In the genomic region with DNA sequence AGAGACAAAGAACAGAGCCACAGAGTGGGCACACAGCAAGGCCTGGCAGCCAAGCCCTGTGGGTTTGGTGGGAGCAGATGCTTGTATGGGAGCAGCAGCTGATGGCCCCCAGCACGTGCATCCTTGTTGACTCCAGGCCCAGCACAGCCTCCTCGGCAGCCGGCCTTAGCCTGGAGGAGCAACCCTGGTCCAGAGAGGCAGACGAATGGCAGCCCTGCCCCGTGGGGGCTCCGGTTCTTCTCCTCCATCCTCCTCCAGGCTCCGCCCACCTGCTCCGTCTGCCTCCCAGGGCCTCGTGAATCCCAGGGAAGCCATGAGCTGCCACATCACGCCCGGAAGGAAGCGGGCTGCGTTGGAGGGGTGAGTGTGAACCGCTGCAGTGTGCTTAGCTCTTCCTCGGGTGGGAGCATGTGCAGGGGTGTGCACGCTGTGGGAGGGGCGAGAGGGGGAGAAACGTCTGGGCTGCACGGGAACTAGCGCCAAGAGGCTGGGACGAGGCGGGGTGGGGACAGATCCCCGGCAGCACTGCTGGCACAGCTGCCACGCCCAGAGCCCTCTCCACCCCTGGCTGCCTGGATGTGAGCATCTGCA, we compare ENCODE assay signal across 11 cellular contexts. TPM values are rescaled to one million over a fixed set of nuclear protein-coding genes. Genes with fewer than 3 reads are reported as not detected.
DNase-seq lines count a peak whose midpoint lies in the region; ATAC-seq, FAIRE-seq and TF ChIP-seq lines count a peak whose summit lies in the region.
"Had no signal": no experiment of that assay in that cellular context is flagged by ENCODE, and none has a peak within 500 bp of the region (broad histone marks: within the 10 kb centered on the region; RNA-seq: fewer than 3 reads in every experiment).

No MANE protein-coding gene starts in this region.

- DNase-seq in activated CD4-positive, alpha-beta memory T cell treated with anti-CD3 and anti-CD28 coated beads for 36 hours = peak; percentile 25
- no peak for DNase-seq in activated CD4-positive, alpha-beta memory T cell treated with anti-CD3 and anti-CD28 coated beads, Interleukin-2, amount 10 ng/mL, durations not matched to agents 7 days and 5 days
- DNase-seq in SK-N-DZ (ENCODE audit: low spot score) = peak; percentile 71
- DNase-seq in right cardiac atrium = peak in 2 of 3 donors; percentile 72 to 76
- DNase-seq in stimulated activated CD8-positive, alpha-beta memory T cell treated with anti-CD3 and anti-CD28 coated beads, Interleukin-4, amount 100 ng/mL, for 48 hours = no peak
- no peak for DNase-seq in cortex of kidney (lab: John Stamatoyannopoulos, UW)
- no peak for DNase-seq in H54 (ENCODE audit: insufficient read length, low spot score)

- no peak for ATAC-seq in right cardiac atrium
- ATAC-seq: SK-N-SH treated with all-trans-retinoic acid at 6 μM for 48 hours had no signal

- H3K4me1 Mint-ChIP-seq in activated CD4-positive, alpha-beta memory T cell treated with anti-CD3 and anti-CD28 coated beads for 36 hours (ENCODE audit: low read depth) = peaks cover 51% of the 10 kb centered on the region
- peaks cover 63% of the 10 kb centered on the region for H3K4me1 Mint-ChIP-seq in activated CD4-positive, alpha-beta memory T cell treated with anti-CD3 and anti-CD28 coated beads, Interleukin-2, amount 10 ng/mL, durations not matched to agents 7 days and 5 days

- no peak overlapping the region for H3K27ac Mint-ChIP-seq in activated CD4-positive, alpha-beta memory T cell treated with anti-CD3 and anti-CD28 coated beads for 36 hours
- no peak overlapping the region for H3K27ac Mint-ChIP-seq in activated CD4-positive, alpha-beta memory T cell treated with anti-CD3 and anti-CD28 coated beads, Interleukin-2, amount 10 ng/mL, durations not matched to agents 7 days and 5 days
- H3K27ac Mint-ChIP-seq: B cell had no signal

- H3K4me1 ChIP-seq in right cardiac atrium (ENCODE audit: control insufficient read depth, insufficient read depth, low read length) (peaks cover 8% of the 10 kb centered on the region), stomach smooth muscle (ENCODE audit: control insufficient read depth, insufficient read depth, low read length) (peaks cover 50% of the 10 kb centered on the region)

- CTCF ChIA-PET in activated CD4-positive, alpha-beta memory T cell treated with anti-CD3 and anti-CD28 coated beads for 36 hours (lab: Charles Lee) = interaction anchor here (1.2 to 1.5 kb wide), 3 partner anchors 18 to 104 kb away, joined by 3 to 7 read pairs (median 3); no protein-coding TSS in a partner anchor
- CTCF ChIA-PET in activated CD4-positive, alpha-beta memory T cell treated with anti-CD3 and anti-CD28 coated beads, Interleukin-2, amount 10 ng/mL, durations not matched to agents 7 days and 5 days (lab: Charles Lee) = no interaction called here

- H3K9me3 ChIP-seq in right cardiac atrium (ENCODE audit: control insufficient read depth, low read length) (no peaks in the 10 kb centered on the region), stomach smooth muscle (ENCODE audit: control insufficient read depth in 2 of 2, low read length in 2 of 2) (no peaks in the 10 kb centered on the region)

- no peak for FAIRE-seq in H54 (lab: Jason Lieb, UNC)

- H3K4me3 ChIP-seq in right cardiac atrium (ENCODE audit: low read length) (no peak overlapping the region), stomach smooth muscle (ENCODE audit: low read length in 2 of 2) (peak overlapping the region; percentile 28 to 69)

- no peak for TF ChIP-seq POLR2A in H54 (IDR thresholded peaks at IDR 0.05; ENCODE audit: low read depth, low read length)

- POLR2A ChIA-PET in activated CD4-positive, alpha-beta memory T cell treated with anti-CD3 and anti-CD28 coated beads for 36 hours (lab: Charles Lee) = no interaction called here
- POLR2A ChIA-PET in activated CD4-positive, alpha-beta memory T cell treated with anti-CD3 and anti-CD28 coated beads, Interleukin-2, amount 10 ng/mL, durations not matched to agents 7 days and 5 days (lab: Charles Lee) = no interaction called here

- H3K27ac ChIP-seq in right cardiac atrium (ENCODE audit: low read length) (no peak overlapping the region), stomach smooth muscle (ENCODE audit: low read length) (peak overlapping the region; percentile 94)

- H3K27me3 Mint-ChIP-seq in activated CD4-positive, alpha-beta memory T cell treated with anti-CD3 and anti-CD28 coated beads for 36 hours = no peaks in the 10 kb centered on the region
- H3K27me3 Mint-ChIP-seq in activated CD4-positive, alpha-beta memory T cell treated with anti-CD3 and anti-CD28 coated beads, Interleukin-2, amount 10 ng/mL, durations not matched to agents 7 days and 5 days = peaks cover 17% of the 10 kb centered on the region

- H3K36me3 Mint-ChIP-seq in activated CD4-positive, alpha-beta memory T cell treated with anti-CD3 and anti-CD28 coated beads for 36 hours = peaks cover 2% of the 10 kb centered on the region
- no peaks in the 10 kb centered on the region for H3K36me3 Mint-ChIP-seq in activated CD4-positive, alpha-beta memory T cell treated with anti-CD3 and anti-CD28 coated beads, Interleukin-2, amount 10 ng/mL, durations not matched to agents 7 days and 5 days (ENCODE audit: low read depth)
- H3K36me3 Mint-ChIP-seq: mesothelial cell of epicardium had no signal

- peak overlapping the region in 1 of 2 donors; percentile 56 for H3K9ac ChIP-seq in stomach smooth muscle (ENCODE audit: low read length in 2 of 2)

- intact Hi-C loops in activated CD4-positive, alpha-beta memory T cell treated with anti-CD3 and anti-CD28 coated beads for 36 hours (cut with micrococcal nuclease) = loop anchor here (10.0 kb wide), 2 partner anchors 192 to 302 kb away; partner anchors contain the start of genes GLB1L2, NCAPD3 and VPS26B
- intact Hi-C loops in right cardiac atrium (cut with DNase I) = no loop called here

- no peak overlapping the region for H3K4me3 Mint-ChIP-seq in activated CD4-positive, alpha-beta memory T cell treated with anti-CD3 and anti-CD28 coated beads for 36 hours
- no peak overlapping the region for H3K4me3 Mint-ChIP-seq in activated CD4-positive, alpha-beta memory T cell treated with anti-CD3 and anti-CD28 coated beads, Interleukin-2, amount 10 ng/mL, durations not matched to agents 7 days and 5 days
- H3K4me3 Mint-ChIP-seq: B cell, mesothelial cell of epicardium had no signal

- no peaks in the 10 kb centered on the region for H3K9me3 Mint-ChIP-seq in activated CD4-positive, alpha-beta memory T cell treated with anti-CD3 and anti-CD28 coated beads for 36 hours
- no peaks in the 10 kb centered on the region for H3K9me3 Mint-ChIP-seq in activated CD4-positive, alpha-beta memory T cell treated with anti-CD3 and anti-CD28 coated beads, Interleukin-2, amount 10 ng/mL, durations not matched to agents 7 days and 5 days
- H3K9me3 Mint-ChIP-seq: mesothelial cell of epicardium had no signal

- no peaks in the 10 kb centered on the region for H3K36me3 ChIP-seq in stomach smooth muscle (ENCODE audit: control insufficient read depth in 2 of 2, insufficient read depth in 2 of 2, low read length in 2 of 2)

- H3K27me3 ChIP-seq in right cardiac atrium (ENCODE audit: control insufficient read depth, insufficient read depth) (no peaks in the 10 kb centered on the region), stomach smooth muscle (ENCODE audit: control insufficient read depth in 1 of 2, insufficient read depth in 2 of 2, low read length in 2 of 2) (no peaks in the 10 kb centered on the region)

- WGBS in right cardiac atrium = 45% methylated on average over 24 of the region's 24 CpGs

RNA-seq across cellular contexts. Expression of gene JAM3, which starts 36.3 kb away (rescaled TPM):
- total RNA-seq in activated CD4-positive, alpha-beta memory T cell treated with anti-CD3 and anti-CD28 coated beads for 36 hours = 1 to 10 TPM; 6.3 to 9.0 TPM
- 1 to 10 TPM; 4.5 to 5.1 TPM for total RNA-seq in activated CD4-positive, alpha-beta memory T cell treated with anti-CD3 and anti-CD28 coated beads, Interleukin-2, amount 10 ng/mL, durations not matched to agents 7 days and 5 days
- 37.8 and 46.1 TPM in 2 replicates for polyA plus RNA-seq in SK-N-DZ (2014; cell fraction: cytosol; rRNA removed)
- polyA plus RNA-seq in SK-N-DZ (2014; cell fraction: nucleus; rRNA removed) = 39.7 and 61.3 TPM in 2 replicates
- 10 to 100 TPM; 44.5 to 45.5 (median 44.9) TPM for total RNA-seq in right cardiac atrium
- polyA plus RNA-seq in right cardiac atrium = 22.2 TPM

Comparison
In these comparisons a context has a peak if more than half of its experiments do, and no peak if none do; other contexts are left out.
1. DNase-seq: peak in activated CD4-positive, alpha-beta memory T cell treated with anti-CD3 and anti-CD28 coated beads for 36 hours (single experiment), SK-N-DZ (single experiment) and right cardiac atrium (2 of 3); none in activated CD4-positive, alpha-beta memory T cell treated with anti-CD3 and anti-CD28 coated beads, Interleukin-2, amount 10 ng/mL, durations not matched to agents 7 days and 5 days (single experiment), stimulated activated CD8-positive, alpha-beta memory T cell treated with anti-CD3 and anti-CD28 coated beads, Interleukin-4, amount 100 ng/mL, for 48 hours (single experiment), cortex of kidney (single experiment) and H54 (single experiment).
2. RNA of gene JAM3, which starts 36.3 kb away (total RNA-seq): 44.5 to 45.5 TPM in right cardiac atrium; 6.3 to 9.0 TPM in activated CD4-positive, alpha-beta memory T cell treated with anti-CD3 and anti-CD28 coated beads for 36 hours and 4.5 to 5.1 TPM in activated CD4-positive, alpha-beta memory T cell treated with anti-CD3 and anti-CD28 coated beads, Interleukin-2, amount 10 ng/mL, durations not matched to agents 7 days and 5 days; every median in the first group is over 4 times any median in the second.